1 cellular context compared by ENCODE assay signal in the genomic region with DNA sequence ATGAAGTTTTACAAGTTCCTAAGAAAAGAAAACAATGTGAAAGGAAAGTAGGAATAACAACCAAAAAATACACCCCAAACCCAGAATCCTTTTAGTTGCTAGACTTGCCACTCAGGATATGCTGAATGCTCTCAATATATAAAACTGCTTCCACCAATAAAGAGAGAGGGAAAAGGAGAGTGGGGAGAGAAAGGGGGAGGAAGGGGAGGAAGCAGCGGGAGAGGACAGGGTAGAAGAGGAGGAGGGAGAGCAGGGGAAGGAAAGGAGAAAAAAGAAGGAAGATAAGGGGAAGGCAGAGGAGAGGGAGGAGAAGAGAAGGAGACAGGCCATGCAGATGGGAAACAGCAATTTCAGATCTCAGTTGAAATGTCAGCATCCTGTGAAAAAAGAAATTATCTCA.
TF ChIP-seq lines count a peak whose summit lies in the region.

No MANE protein-coding gene starts in this region.

TF ChIP-seq in GM23338, 12 proteins besides CTCF, POLR2A, EP300 and RAD21 (continued from another document):
- TF ChIP-seq, protein P1, sequence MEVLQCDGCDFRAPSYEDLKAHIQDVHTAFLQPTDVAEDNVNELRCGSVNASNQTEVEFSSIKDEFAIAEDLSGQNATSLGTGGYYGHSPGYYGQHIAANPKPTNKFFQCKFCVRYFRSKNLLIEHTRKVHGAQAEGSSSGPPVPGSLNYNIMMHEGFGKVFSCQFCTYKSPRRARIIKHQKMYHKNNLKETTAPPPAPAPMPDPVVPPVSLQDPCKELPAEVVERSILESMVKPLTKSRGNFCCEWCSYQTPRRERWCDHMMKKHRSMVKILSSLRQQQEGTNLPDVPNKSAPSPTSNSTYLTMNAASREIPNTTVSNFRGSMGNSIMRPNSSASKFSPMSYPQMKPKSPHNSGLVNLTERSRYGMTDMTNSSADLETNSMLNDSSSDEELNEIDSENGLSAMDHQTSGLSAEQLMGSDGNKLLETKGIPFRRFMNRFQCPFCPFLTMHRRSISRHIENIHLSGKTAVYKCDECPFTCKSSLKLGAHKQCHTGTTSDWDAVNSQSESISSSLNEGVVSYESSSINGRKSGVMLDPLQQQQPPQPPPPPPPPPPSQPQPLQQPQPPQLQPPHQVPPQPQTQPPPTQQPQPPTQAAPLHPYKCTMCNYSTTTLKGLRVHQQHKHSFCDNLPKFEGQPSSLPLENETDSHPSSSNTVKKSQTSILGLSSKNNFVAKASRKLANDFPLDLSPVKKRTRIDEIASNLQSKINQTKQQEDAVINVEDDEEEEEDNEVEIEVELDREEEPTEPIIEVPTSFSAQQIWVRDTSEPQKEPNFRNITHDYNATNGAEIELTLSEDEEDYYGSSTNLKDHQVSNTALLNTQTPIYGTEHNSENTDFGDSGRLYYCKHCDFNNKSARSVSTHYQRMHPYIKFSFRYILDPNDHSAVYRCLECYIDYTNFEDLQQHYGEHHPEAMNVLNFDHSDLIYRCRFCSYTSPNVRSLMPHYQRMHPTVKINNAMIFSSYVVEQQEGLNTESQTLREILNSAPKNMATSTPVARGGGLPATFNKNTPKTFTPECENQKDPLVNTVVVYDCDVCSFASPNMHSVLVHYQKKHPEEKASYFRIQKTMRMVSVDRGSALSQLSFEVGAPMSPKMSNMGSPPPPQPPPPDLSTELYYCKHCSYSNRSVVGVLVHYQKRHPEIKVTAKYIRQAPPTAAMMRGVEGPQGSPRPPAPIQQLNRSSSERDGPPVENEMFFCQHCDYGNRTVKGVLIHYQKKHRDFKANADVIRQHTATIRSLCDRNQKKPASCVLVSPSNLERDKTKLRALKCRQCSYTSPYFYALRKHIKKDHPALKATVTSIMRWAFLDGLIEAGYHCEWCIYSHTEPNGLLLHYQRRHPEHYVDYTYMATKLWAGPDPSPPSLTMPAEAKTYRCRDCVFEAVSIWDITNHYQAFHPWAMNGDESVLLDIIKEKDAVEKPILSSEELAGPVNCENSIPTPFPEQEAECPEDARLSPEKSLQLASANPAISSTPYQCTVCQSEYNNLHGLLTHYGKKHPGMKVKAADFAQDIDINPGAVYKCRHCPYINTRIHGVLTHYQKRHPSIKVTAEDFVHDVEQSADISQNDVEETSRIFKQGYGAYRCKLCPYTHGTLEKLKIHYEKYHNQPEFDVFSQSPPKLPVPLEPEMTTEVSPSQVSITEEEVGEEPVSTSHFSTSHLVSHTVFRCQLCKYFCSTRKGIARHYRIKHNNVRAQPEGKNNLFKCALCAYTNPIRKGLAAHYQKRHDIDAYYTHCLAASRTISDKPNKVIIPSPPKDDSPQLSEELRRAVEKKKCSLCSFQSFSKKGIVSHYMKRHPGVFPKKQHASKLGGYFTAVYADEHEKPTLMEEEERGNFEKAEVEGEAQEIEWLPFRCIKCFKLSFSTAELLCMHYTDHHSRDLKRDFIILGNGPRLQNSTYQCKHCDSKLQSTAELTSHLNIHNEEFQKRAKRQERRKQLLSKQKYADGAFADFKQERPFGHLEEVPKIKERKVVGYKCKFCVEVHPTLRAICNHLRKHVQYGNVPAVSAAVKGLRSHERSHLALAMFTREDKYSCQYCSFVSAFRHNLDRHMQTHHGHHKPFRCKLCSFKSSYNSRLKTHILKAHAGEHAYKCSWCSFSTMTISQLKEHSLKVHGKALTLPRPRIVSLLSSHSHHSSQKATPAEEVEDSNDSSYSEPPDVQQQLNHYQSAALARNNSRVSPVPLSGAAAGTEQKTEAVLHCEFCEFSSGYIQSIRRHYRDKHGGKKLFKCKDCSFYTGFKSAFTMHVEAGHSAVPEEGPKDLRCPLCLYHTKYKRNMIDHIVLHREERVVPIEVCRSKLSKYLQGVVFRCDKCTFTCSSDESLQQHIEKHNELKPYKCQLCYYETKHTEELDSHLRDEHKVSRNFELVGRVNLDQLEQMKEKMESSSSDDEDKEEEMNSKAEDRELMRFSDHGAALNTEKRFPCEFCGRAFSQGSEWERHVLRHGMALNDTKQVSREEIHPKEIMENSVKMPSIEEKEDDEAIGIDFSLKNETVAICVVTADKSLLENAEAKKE (CRISPR knock-in tag; IDR thresholded peaks at IDR 0.05): no peak
- TF ChIP-seq NANOG (IDR thresholded peaks at IDR 0.05; ENCODE audit: borderline replicate concordance): no peak
- no peak for TF ChIP-seq JUNB (IDR thresholded peaks at IDR 0.05; ENCODE audit: unreplicated experiment)
- TF ChIP-seq ZNF331 (CRISPR knock-in tag; IDR thresholded peaks at IDR 0.05; ENCODE audit: low read depth): no peak
- TF ChIP-seq, protein P2, sequence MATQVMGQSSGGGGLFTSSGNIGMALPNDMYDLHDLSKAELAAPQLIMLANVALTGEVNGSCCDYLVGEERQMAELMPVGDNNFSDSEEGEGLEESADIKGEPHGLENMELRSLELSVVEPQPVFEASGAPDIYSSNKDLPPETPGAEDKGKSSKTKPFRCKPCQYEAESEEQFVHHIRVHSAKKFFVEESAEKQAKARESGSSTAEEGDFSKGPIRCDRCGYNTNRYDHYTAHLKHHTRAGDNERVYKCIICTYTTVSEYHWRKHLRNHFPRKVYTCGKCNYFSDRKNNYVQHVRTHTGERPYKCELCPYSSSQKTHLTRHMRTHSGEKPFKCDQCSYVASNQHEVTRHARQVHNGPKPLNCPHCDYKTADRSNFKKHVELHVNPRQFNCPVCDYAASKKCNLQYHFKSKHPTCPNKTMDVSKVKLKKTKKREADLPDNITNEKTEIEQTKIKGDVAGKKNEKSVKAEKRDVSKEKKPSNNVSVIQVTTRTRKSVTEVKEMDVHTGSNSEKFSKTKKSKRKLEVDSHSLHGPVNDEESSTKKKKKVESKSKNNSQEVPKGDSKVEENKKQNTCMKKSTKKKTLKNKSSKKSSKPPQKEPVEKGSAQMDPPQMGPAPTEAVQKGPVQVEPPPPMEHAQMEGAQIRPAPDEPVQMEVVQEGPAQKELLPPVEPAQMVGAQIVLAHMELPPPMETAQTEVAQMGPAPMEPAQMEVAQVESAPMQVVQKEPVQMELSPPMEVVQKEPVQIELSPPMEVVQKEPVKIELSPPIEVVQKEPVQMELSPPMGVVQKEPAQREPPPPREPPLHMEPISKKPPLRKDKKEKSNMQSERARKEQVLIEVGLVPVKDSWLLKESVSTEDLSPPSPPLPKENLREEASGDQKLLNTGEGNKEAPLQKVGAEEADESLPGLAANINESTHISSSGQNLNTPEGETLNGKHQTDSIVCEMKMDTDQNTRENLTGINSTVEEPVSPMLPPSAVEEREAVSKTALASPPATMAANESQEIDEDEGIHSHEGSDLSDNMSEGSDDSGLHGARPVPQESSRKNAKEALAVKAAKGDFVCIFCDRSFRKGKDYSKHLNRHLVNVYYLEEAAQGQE (IDR thresholded peaks at IDR 0.05; ENCODE audit: unreplicated experiment): no peak
- TF ChIP-seq, protein P3, sequence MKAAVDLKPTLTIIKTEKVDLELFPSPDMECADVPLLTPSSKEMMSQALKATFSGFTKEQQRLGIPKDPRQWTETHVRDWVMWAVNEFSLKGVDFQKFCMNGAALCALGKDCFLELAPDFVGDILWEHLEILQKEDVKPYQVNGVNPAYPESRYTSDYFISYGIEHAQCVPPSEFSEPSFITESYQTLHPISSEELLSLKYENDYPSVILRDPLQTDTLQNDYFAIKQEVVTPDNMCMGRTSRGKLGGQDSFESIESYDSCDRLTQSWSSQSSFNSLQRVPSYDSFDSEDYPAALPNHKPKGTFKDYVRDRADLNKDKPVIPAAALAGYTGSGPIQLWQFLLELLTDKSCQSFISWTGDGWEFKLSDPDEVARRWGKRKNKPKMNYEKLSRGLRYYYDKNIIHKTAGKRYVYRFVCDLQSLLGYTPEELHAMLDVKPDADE (IDR thresholded peaks at IDR 0.05): no peak
- TF ChIP-seq EZH2phosphoT487 (IDR thresholded peaks at IDR 0.05; ENCODE audit: unreplicated experiment): no peak
TF ChIP-seq in GM23338: peak in this region for 0.
